Comparison of ENCODE assay signal across 14 cellular contexts in genomic region chrX:56792270-56793111, GRCh38.
DNase-seq lines count a peak whose midpoint lies in the region; ATAC-seq, FAIRE-seq and TF ChIP-seq lines count a peak whose summit lies in the region.
"Had no signal": no experiment of that assay in that cellular context is flagged by ENCODE, and none has a peak within 500 bp of the region (broad histone marks: within the 10 kb centered on the region; RNA-seq: fewer than 3 reads in every experiment).

No MANE protein-coding gene starts in this region.

- CTCF ChIA-PET in activated CD4-positive, alpha-beta T cell treated with anti-CD3 and anti-CD28 coated beads for 36 hours (lab: Charles Lee) = no interaction called here

- no peaks in the 10 kb centered on the region for H3F3A ChIP-seq in OCI-LY1 (ENCODE audit: insufficient read depth, low read length)

- H3K27ac Mint-ChIP-seq in activated CD4-positive, alpha-beta T cell treated with anti-CD3 and anti-CD28 coated beads for 36 hours = peak overlapping the region; percentile 51
- H3K27ac Mint-ChIP-seq in stimulated activated memory B cell treated with anti-CD40 and anti-IgM and Interleukin-4, amounts not matched to agents 10 μg/mL and 1 μg/mL and 100 μg/mL, for 72 hours = peak overlapping the region; percentile 79

- H3K9me2 ChIP-seq in OCI-LY1 (ENCODE audit: low read depth, low read length) = no peaks in the 10 kb centered on the region
- H3K9me2 ChIP-seq: SK-N-SH had no signal

- POLR2A ChIA-PET in activated CD4-positive, alpha-beta T cell treated with anti-CD3 and anti-CD28 coated beads for 36 hours (lab: Charles Lee) = no interaction called here

- peaks cover 7% of the 10 kb centered on the region for H3K36me3 Mint-ChIP-seq in activated CD4-positive, alpha-beta T cell treated with anti-CD3 and anti-CD28 coated beads for 36 hours (ENCODE audit: low read depth)
- peaks cover 25% of the 10 kb centered on the region for H3K36me3 Mint-ChIP-seq in stimulated activated memory B cell treated with anti-CD40 and anti-IgM and Interleukin-4, amounts not matched to agents 10 μg/mL and 1 μg/mL and 100 μg/mL, for 72 hours

- no peaks in the 10 kb centered on the region for H3K9me3 ChIP-seq in OCI-LY1 (ENCODE audit: low read length)
- H3K9me3 ChIP-seq: SK-N-SH had no signal

- intact Hi-C loops in activated CD4-positive, alpha-beta T cell treated with anti-CD3 and anti-CD28 coated beads for 36 hours (cut with DNase I, micrococcal nuclease) = no loop called here

- no peaks in the 10 kb centered on the region for H4K20me1 ChIP-seq in OCI-LY1 (ENCODE audit: insufficient read depth, low read length)

- no peaks in the 10 kb centered on the region for H3K36me3 ChIP-seq in OCI-LY1 (ENCODE audit: insufficient read depth, low read length)

- H3K79me2 ChIP-seq in OCI-LY1 (ENCODE audit: insufficient read depth, low read length) = no peaks in the 10 kb centered on the region

- H3K9ac ChIP-seq in OCI-LY1 (ENCODE audit: low read length) = no peak overlapping the region; the same call in 1 of the 2 replicates
- H3K9ac ChIP-seq: SK-N-SH had no signal

- peaks cover 42% of the 10 kb centered on the region for H3K4me1 Mint-ChIP-seq in activated CD4-positive, alpha-beta T cell treated with anti-CD3 and anti-CD28 coated beads for 36 hours
- peaks cover 42% of the 10 kb centered on the region for H3K4me1 Mint-ChIP-seq in stimulated activated memory B cell treated with anti-CD40 and anti-IgM and Interleukin-4, amounts not matched to agents 10 μg/mL and 1 μg/mL and 100 μg/mL, for 72 hours

- H3K4me3 Mint-ChIP-seq in activated CD4-positive, alpha-beta T cell treated with anti-CD3 and anti-CD28 coated beads for 36 hours = no peak overlapping the region
- H3K4me3 Mint-ChIP-seq in stimulated activated memory B cell treated with anti-CD40 and anti-IgM and Interleukin-4, amounts not matched to agents 10 μg/mL and 1 μg/mL and 100 μg/mL, for 72 hours = no peak overlapping the region

- peak; percentile 24 for ATAC-seq in activated CD4-positive, alpha-beta T cell treated with anti-CD3 and anti-CD28 coated beads for 36 hours
- no peak for ATAC-seq in stimulated activated memory B cell treated with anti-CD40 and anti-IgM and Interleukin-4, amounts not matched to agents 10 μg/mL and 1 μg/mL and 100 μg/mL, for 72 hours
- ATAC-seq in HG02981 (IDR thresholded peaks at IDR 0.05; ENCODE audit: unreplicated experiment) = no peak

- peak overlapping the region; percentile 53 for H3K27ac ChIP-seq in OCI-LY1 (ENCODE audit: low read depth, low read length, poor library complexity, severe bottlenecking)
- H3K27ac ChIP-seq: 22Rv1, epithelial cell of prostate had no signal

- no peaks in the 10 kb centered on the region for H3K27me3 ChIP-seq in OCI-LY1 (ENCODE audit: insufficient read depth, low read length)

- H2AFZ ChIP-seq in OCI-LY1 (ENCODE audit: low read length) = no peak overlapping the region

- peaks cover 18% of the 10 kb centered on the region for H3K4me1 ChIP-seq in OCI-LY1 (ENCODE audit: insufficient read depth, low read length, severe bottlenecking)

- no peak overlapping the region; the same call in 1 of the 2 replicates for H3K4me2 ChIP-seq in OCI-LY1 (ENCODE audit: low read length)
- H3K4me2 ChIP-seq: SK-N-SH had no signal

- no peak for FAIRE-seq in D721Med (lab: Jason Lieb, UNC)
- FAIRE-seq: TTC549 had no signal

- no peak overlapping the region for H3K4me3 ChIP-seq in OCI-LY1 (ENCODE audit: low read depth, low read length, poor library complexity, severe bottlenecking)

- DNase-seq in activated CD4-positive, alpha-beta T cell treated with anti-CD3 and anti-CD28 coated beads for 36 hours = no peak
- no peak for DNase-seq in activated CD4-positive, alpha-beta T cell treated with anti-CD3 and anti-CD28 coated beads for 4 hours
- DNase-seq in cortex of kidney (lab: John Stamatoyannopoulos, UW) (peak; percentile 2), D721Med (ENCODE audit: insufficient read length, low spot score) (no peak), COR-L47 (lab: John Stamatoyannopoulos, UW) (no peak)
- DNase-seq: cerebellar nuclear complex, NCI-H187 treated with DMSO at 0.1 percent for 48 hours, SK-N-SH had no signal

- H3K27me3 Mint-ChIP-seq in activated CD4-positive, alpha-beta T cell treated with anti-CD3 and anti-CD28 coated beads for 36 hours = no peaks in the 10 kb centered on the region
- H3K27me3 Mint-ChIP-seq in stimulated activated memory B cell treated with anti-CD40 and anti-IgM and Interleukin-4, amounts not matched to agents 10 μg/mL and 1 μg/mL and 100 μg/mL, for 72 hours = no peaks in the 10 kb centered on the region

- H3K9me3 Mint-ChIP-seq in activated CD4-positive, alpha-beta T cell treated with anti-CD3 and anti-CD28 coated beads for 36 hours (ENCODE audit: low read depth) = no peaks in the 10 kb centered on the region
- no peaks in the 10 kb centered on the region for H3K9me3 Mint-ChIP-seq in stimulated activated memory B cell treated with anti-CD40 and anti-IgM and Interleukin-4, amounts not matched to agents 10 μg/mL and 1 μg/mL and 100 μg/mL, for 72 hours

- no peak for TF ChIP-seq CTCF in OCI-LY1 (IDR thresholded peaks at IDR 0.05; ENCODE audit: low read length)
- TF ChIP-seq CTCF in D721Med (IDR thresholded peaks at IDR 0.05; ENCODE audit: insufficient read depth, missing control alignments) = no peak
